ENCODE assay signal across 8 cellular contexts in the genomic region with DNA sequence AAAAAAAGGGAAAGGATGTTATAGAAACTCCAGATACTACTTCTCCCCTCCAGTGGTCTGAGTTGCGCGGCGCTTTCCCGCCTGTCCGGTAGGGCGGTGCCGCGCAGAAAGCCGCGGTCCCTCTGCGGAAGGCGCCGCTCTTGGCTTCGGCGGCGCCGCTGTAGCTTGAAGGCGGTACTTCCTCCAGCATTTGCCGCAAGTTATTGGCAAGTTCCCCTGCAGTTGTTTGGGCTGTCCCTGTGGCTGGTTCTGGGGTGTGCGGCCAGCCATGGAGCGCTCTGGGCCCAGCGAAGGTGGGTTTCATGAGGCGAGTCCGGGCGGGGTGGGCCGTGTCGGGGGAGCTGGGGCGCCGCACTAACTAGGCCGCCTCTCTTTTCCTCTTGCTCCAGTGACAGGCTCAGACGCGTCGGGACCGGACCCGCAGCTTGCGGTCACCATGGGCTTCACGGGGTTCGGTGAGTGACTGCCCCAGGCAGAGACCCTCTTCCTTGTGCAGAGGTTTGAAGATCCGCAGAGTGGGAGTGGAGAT. TPM values are rescaled to one million over a fixed set of nuclear protein-coding genes. Genes with fewer than 3 reads are reported as not detected.
DNase-seq lines count a peak whose midpoint lies in the region; ATAC-seq, FAIRE-seq and TF ChIP-seq lines count a peak whose summit lies in the region.
"Not testable (repeated sequence)": the region's sequence is repeated elsewhere in the genome, so short reads cannot be mapped to it uniquely, and the experiment has no call there.

TSS of gene WDR70 (plus strand) at position 219 of the 529 bp plus-strand sequence. CDS start at position 269, 50 bp downstream.

- peak within 1 kb of the TSS; percentile 75 for H3K9ac ChIP-seq in keratinocyte (ENCODE audit: control insufficient read depth, extremely low read depth, insufficient read depth, low read length)

- H3K4me3 ChIP-seq in AG10803 (ENCODE audit: low read length) (peak within 1 kb of the TSS; percentile 83), keratinocyte (ENCODE audit: control insufficient read depth in 2 of 3, extremely low read depth in 1 of 3, insufficient read depth in 2 of 3, low read depth in 1 of 3, low read length in 3 of 3) (peak within 1 kb of the TSS; percentile 71 to 81 (median 79))

- peak; percentile 92 for DNase-seq in AG10803 (ENCODE audit: low read depth)
- DNase-seq in NCI-H345 treated with DMSO at 0.1 percent for 48 hours (lab: John Stamatoyannopoulos, UW; ENCODE audit: unreplicated experiment): peak; percentile 72
- peak; percentile 62 for DNase-seq in activated CD4-positive, CD25-positive, alpha-beta regulatory T cell treated with anti-CD3 and anti-CD28 coated beads, Interleukin-2, amount 50 U/mL, for 16 hours (ENCODE audit: low read depth, low spot score)
- DNase-seq in cerebellar cortex (ENCODE audit: low spot score): peak; percentile 91
- peak; percentile 15 for DNase-seq in keratinocyte (ENCODE audit: low read depth, low spot score)
- peak; percentile 87 for DNase-seq in stimulated activated CD4-positive, alpha-beta T cell treated with anti-CD3 and anti-CD28 coated beads, Interleukin-15, amount 100 ng/mL, for 24 hours

- not testable (repeated sequence) for H3K79me2 ChIP-seq in keratinocyte (ENCODE audit: control insufficient read depth, insufficient read depth, low read length)

- dilution Hi-C loops in keratinocyte (cut with MboI; ENCODE audit: extremely low pct_ligation_motif_present, low sequenced_read_pairs): not testable (repeated sequence)

- H3K4me2 ChIP-seq in keratinocyte (ENCODE audit: control insufficient read depth, extremely low read depth, insufficient read depth, low read depth, low read length): peak within 1 kb of the TSS; percentile 66

- not testable (repeated sequence) for H3K27me3 ChIP-seq in keratinocyte (ENCODE audit: control insufficient read depth, extremely low read depth, insufficient read depth, low read length)

- H3K9me1 ChIP-seq in keratinocyte (ENCODE audit: control insufficient read depth, extremely low read depth, insufficient read depth, low read length): not testable (repeated sequence)

- ATAC-seq in GM19023 (IDR thresholded peaks at IDR 0.05; ENCODE audit: unreplicated experiment) (peak; percentile 100), HG03280 (IDR thresholded peaks at IDR 0.05; ENCODE audit: unreplicated experiment) (peak; percentile 97)

- not testable (repeated sequence) for FAIRE-seq in keratinocyte (lab: Jason Lieb, UNC)

- H3K27ac ChIP-seq in keratinocyte (ENCODE audit: control insufficient read depth, insufficient read depth, low read length): peak within 1 kb of the TSS; percentile 43

- H4K20me1 ChIP-seq in keratinocyte (ENCODE audit: control insufficient read depth, extremely low read depth, insufficient read depth, low read length): not testable (repeated sequence)

- TF ChIP-seq CTCF in AG10803 (conservative IDR thresholded peaks at IDR 0.05; ENCODE audit: low read length) (peak; percentile 62), keratinocyte (optimal IDR thresholded peaks at IDR 0.05 in 1 of 3, IDR thresholded peaks at IDR 0.05 in 1 of 3, conservative IDR thresholded peaks at IDR 0.05 in 1 of 3; ENCODE audit: extremely low read depth in 1 of 3, insufficient read depth in 2 of 3, low read length in 3 of 3) (peak; percentile 59 to 68 (median 63))

- H3K9me3 ChIP-seq in keratinocyte (ENCODE audit: control insufficient read depth, low read depth, low read length): not testable (repeated sequence)

- not testable (repeated sequence) for H3K4me1 ChIP-seq in keratinocyte (ENCODE audit: control insufficient read depth, extremely low read depth, insufficient read depth, low read length)

- peak within 1 kb of the TSS; percentile 77 for H2AFZ ChIP-seq in keratinocyte (ENCODE audit: control insufficient read depth, low read length)

- H3K36me3 ChIP-seq in keratinocyte (ENCODE audit: control insufficient read depth in 2 of 2, extremely low read depth in 1 of 2, insufficient read depth in 2 of 2, low read length in 2 of 2): not testable (repeated sequence)

RNA-seq across cellular contexts. Expression of gene WDR70, which starts in this region (rescaled TPM):
- polyA plus RNA-seq in keratinocyte: 17.4 to 25.1 TPM (median 18.4 TPM) in 3 replicates
- 78.9 TPM for polyA plus RNA-seq in keratinocyte (2011; ENCODE audit: low read depth)
- 14.0 and 28.8 TPM in 2 replicates for polyA plus RNA-seq in keratinocyte (2011; cell fraction: cytosol; rRNA removed)
- polyA plus RNA-seq in keratinocyte (2011; cell fraction: nucleus; rRNA removed): 21.4 and 23.5 TPM in 2 replicates
- 26.4 and 27.7 TPM in 2 replicates for polyA plus RNA-seq in keratinocyte (2012; ENCODE audit: low replicate concordance)
- polyA minus RNA-seq in keratinocyte: 8.6 to 26.6 TPM (median 13.9 TPM) in 3 replicates
- 19.8 TPM for polyA minus RNA-seq in keratinocyte (2011; cell fraction: cytosol; rRNA and poly(A)+ RNA removed)
- polyA minus RNA-seq in keratinocyte (2011; cell fraction: nucleus; rRNA and poly(A)+ RNA removed): 16.0 and 40.3 TPM in 2 replicates

Comparison
In these comparisons a context has a peak if more than half of its experiments do, and no peak if none do; other contexts are left out.
1. Peak in every context shown above with its lines: DNase-seq, ATAC-seq, H3K4me3 ChIP-seq and H3K27ac ChIP-seq.
2. DNase-seq: peak in every context shown above with its lines; median percentile 92 in AG10803; 91 in cerebellar cortex; 87 in stimulated activated CD4-positive, alpha-beta T cell treated with anti-CD3 and anti-CD28 coated beads, Interleukin-15, amount 100 ng/mL, for 24 hours; 72 in NCI-H345 treated with DMSO at 0.1 percent for 48 hours; 62 in activated CD4-positive, CD25-positive, alpha-beta regulatory T cell treated with anti-CD3 and anti-CD28 coated beads, Interleukin-2, amount 50 U/mL, for 16 hours; 15 in keratinocyte.